1 cellular context compared by ENCODE assay signal in genomic region chr19:38899447-38900219, GRCh38.
TF ChIP-seq lines count a peak whose summit lies in the region.

NFKBIB (plus strand) TSS chr19:38899969; CDS start chr19:38900033, 64 bp downstream.
SIRT2 (minus strand) TSS chr19:38899618; CDS start chr19:38899521, 97 bp downstream.

TF ChIP-seq in GM23338, 12 proteins besides CTCF, POLR2A, EP300 and RAD21 (continued from another document):
- TF ChIP-seq ZNF462 (CRISPR knock-in tag; IDR thresholded peaks at IDR 0.05) (no peak), POLR2AphosphoS5 (IDR thresholded peaks at IDR 0.05; ENCODE audit: low read depth) (peak; percentile 46; the same call in 1 of the 2 replicates), ZNF331 (CRISPR knock-in tag; IDR thresholded peaks at IDR 0.05; ENCODE audit: low read depth) (no peak), ETS1 (IDR thresholded peaks at IDR 0.05) (peak; percentile 99), NANOG (IDR thresholded peaks at IDR 0.05; ENCODE audit: borderline replicate concordance) (0 out of 2 replicates have a peak, but pooled peaks have one; percentile 12), REST (IDR thresholded peaks at IDR 0.05; ENCODE audit: unreplicated experiment) (no peak)
